ENCODE assay signal across 41 cellular contexts in genomic region chr2:72712304-72712703, GRCh38.
"Had no signal": no experiment of that assay in that cellular context is flagged by ENCODE, and none has a peak within 500 bp of the region (broad histone marks: within the 10 kb centered on the region; RNA-seq: fewer than 3 reads in every experiment).

No MANE protein-coding gene starts in this region.

- H3K4me3 ChIP-seq: adrenal gland, ascending aorta, body of pancreas, breast epithelium, cardiac muscle cell had no signal

- ATAC-seq: activated naive CD4-positive, alpha-beta T cell treated with anti-CD3 and anti-CD28 coated beads, Interleukin-2, amount 50 U/mL, for 72 hours; activated naive CD8-positive, alpha-beta T cell treated with anti-CD3 and anti-CD28 coated beads, Interleukin-2, amount 50 U/mL, for 24 hours; activated T-cell treated with anti-CD3 and anti-CD28 coated beads, Interleukin-2, amount 50 U/mL, for 4 hours; activated T-cell treated with anti-CD3 and anti-CD28 coated beads, Interleukin-2, amount 50 U/mL, for 72 hours; activated T-helper 17 cell treated with anti-CD3 and anti-CD28 coated beads, Interleukin-2, amount 50 U/mL, for 72 hours; body of pancreas had no signal

- H3K9me3 Mint-ChIP-seq: activated naive CD4-positive, alpha-beta T cell treated with anti-CD3 and anti-CD28 coated beads for 36 hours; activated naive CD4-positive, alpha-beta T cell treated with anti-CD3 and anti-CD28 coated beads, Interleukin-2, amount 10 ng/mL, durations not matched to agents 7 days and 5 days; activated naive CD4-positive, alpha-beta T cell treated with anti-CD3 and anti-CD28 coated beads, Interleukin-2, amount 50 U/mL, for 24 hours; activated naive CD4-positive, alpha-beta T cell treated with anti-CD3 and anti-CD28 coated beads, Interleukin-2, amount 50 U/mL, for 72 hours; activated naive CD8-positive, alpha-beta T cell treated with anti-CD3 and anti-CD28 coated beads for 36 hours; activated naive CD8-positive, alpha-beta T cell treated with anti-CD3 and anti-CD28 coated beads, Interleukin-2, amount 10 ng/mL, durations not matched to agents 7 days and 5 days; activated naive CD8-positive, alpha-beta T cell treated with anti-CD3 and anti-CD28 coated beads, Interleukin-2, amount 50 U/mL, for 24 hours; activated T-cell treated with anti-CD3 and anti-CD28 coated beads, Interleukin-2, amount 50 U/mL, for 24 hours; activated T-cell treated with anti-CD3 and anti-CD28 coated beads, Interleukin-2, amount 50 U/mL, for 4 hours; activated T-cell treated with anti-CD3 and anti-CD28 coated beads, Interleukin-2, amount 50 U/mL, for 72 hours; activated T-helper 1 cell treated with anti-CD3 and anti-CD28 coated beads, Interleukin-12 subunit alpha, Interleukin-12 subunit beta, Interleukin-2, Interleukin-4 antibody, amounts not matched to agents 30 ng/mL and 10 ng/mL and 1 ng/mL, durations not matched to agents 14 hours and 24 hours and 36 hours; activated T-helper 17 cell treated with anti-CD3 and anti-CD28 coated beads, Interleukin-2, amount 50 U/mL, for 72 hours; activated T-helper 2 cell treated with anti-CD3 and anti-CD28 coated beads, Interferon-gamma antibody, Interleukin-2, Interleukin-4, amounts not matched to agents 10 μg/mL and 5 μg/mL and 100 μg/mL, durations not matched to agents 14 hours and 24 hours and 36 hours; brain; central memory CD8-positive, alpha-beta T cell had no signal

- FAIRE-seq: astrocyte, bronchial epithelial cell had no signal

- H3K27me3 ChIP-seq: adrenal gland, ascending aorta, body of pancreas, brain microvascular endothelial cell, breast epithelium, cardiac muscle cell had no signal

- H3K27ac ChIP-seq: adrenal gland, ascending aorta, body of pancreas, brain microvascular endothelial cell, breast epithelium, cardiac muscle cell had no signal

- H3K27ac Mint-ChIP-seq: activated naive CD4-positive, alpha-beta T cell treated with anti-CD3 and anti-CD28 coated beads for 36 hours; activated naive CD4-positive, alpha-beta T cell treated with anti-CD3 and anti-CD28 coated beads, Interleukin-2, amount 10 ng/mL, durations not matched to agents 7 days and 5 days; activated naive CD4-positive, alpha-beta T cell treated with anti-CD3 and anti-CD28 coated beads, Interleukin-2, amount 50 U/mL, for 24 hours; activated naive CD4-positive, alpha-beta T cell treated with anti-CD3 and anti-CD28 coated beads, Interleukin-2, amount 50 U/mL, for 72 hours; activated naive CD8-positive, alpha-beta T cell; activated naive CD8-positive, alpha-beta T cell treated with anti-CD3 and anti-CD28 coated beads for 36 hours; activated naive CD8-positive, alpha-beta T cell treated with anti-CD3 and anti-CD28 coated beads, Interleukin-2, amount 10 ng/mL, durations not matched to agents 7 days and 5 days; activated naive CD8-positive, alpha-beta T cell treated with anti-CD3 and anti-CD28 coated beads, Interleukin-2, amount 50 U/mL, for 24 hours; activated T-cell treated with anti-CD3 and anti-CD28 coated beads, Interleukin-2, amount 50 U/mL, for 24 hours; activated T-cell treated with anti-CD3 and anti-CD28 coated beads, Interleukin-2, amount 50 U/mL, for 72 hours; activated T-helper 1 cell treated with anti-CD3 and anti-CD28 coated beads, Interleukin-12 subunit alpha, Interleukin-12 subunit beta, Interleukin-2, Interleukin-4 antibody, amounts not matched to agents 30 ng/mL and 10 ng/mL and 1 ng/mL, durations not matched to agents 14 hours and 24 hours and 36 hours; activated T-helper 17 cell treated with anti-CD3 and anti-CD28 coated beads, Interleukin-2, amount 50 U/mL, for 72 hours; activated T-helper 2 cell treated with anti-CD3 and anti-CD28 coated beads, Interferon-gamma antibody, Interleukin-2, Interleukin-4, amounts not matched to agents 10 μg/mL and 5 μg/mL and 100 μg/mL, durations not matched to agents 14 hours and 24 hours and 36 hours; brain had no signal

- H3K27me3 Mint-ChIP-seq: activated naive CD4-positive, alpha-beta T cell treated with anti-CD3 and anti-CD28 coated beads, Interleukin-2, amount 10 ng/mL, durations not matched to agents 7 days and 5 days; activated naive CD4-positive, alpha-beta T cell treated with anti-CD3 and anti-CD28 coated beads, Interleukin-2, amount 50 U/mL, for 24 hours; activated naive CD8-positive, alpha-beta T cell; activated naive CD8-positive, alpha-beta T cell treated with anti-CD3 and anti-CD28 coated beads for 36 hours; activated naive CD8-positive, alpha-beta T cell treated with anti-CD3 and anti-CD28 coated beads, Interleukin-2, amount 10 ng/mL, durations not matched to agents 7 days and 5 days; activated naive CD8-positive, alpha-beta T cell treated with anti-CD3 and anti-CD28 coated beads, Interleukin-2, amount 50 U/mL, for 24 hours; activated T-cell treated with anti-CD3 and anti-CD28 coated beads, Interleukin-2, amount 50 U/mL, for 24 hours; activated T-helper 17 cell treated with anti-CD3 and anti-CD28 coated beads, Interleukin-2, amount 50 U/mL, for 72 hours; brain; central memory CD8-positive, alpha-beta T cell had no signal

- H3K9me3 ChIP-seq: adrenal gland, ascending aorta, body of pancreas, breast epithelium had no signal

- DNase-seq: activated effector memory CD4-positive, alpha-beta T cell treated with anti-CD3 and anti-CD28 coated beads, Interleukin-2, amount 50 U/mL, for 16 hours; activated effector memory CD4-positive, alpha-beta T cell treated with Interleukin-2 at 50 U/mL for 16 hours; activated gamma-delta T cell; activated gamma-delta T cell treated with Interleukin-2 at 50 U/mL for 16 hours; activated naive CD4-positive, alpha-beta T cell; activated naive CD4-positive, alpha-beta T cell treated with anti-CD3 and anti-CD28 coated beads for 36 hours; activated naive CD4-positive, alpha-beta T cell treated with anti-CD3 and anti-CD28 coated beads, Interleukin-2, amount 10 ng/mL, durations not matched to agents 7 days and 5 days; activated naive CD4-positive, alpha-beta T cell treated with anti-CD3 and anti-CD28 coated beads, Interleukin-2, amount 50 U/mL, for 16 hours; activated naive CD4-positive, alpha-beta T cell treated with Interleukin-2 at 50 U/mL for 16 hours; activated naive CD8-positive, alpha-beta T cell treated with anti-CD3 and anti-CD28 coated beads for 36 hours; activated naive CD8-positive, alpha-beta T cell treated with anti-CD3 and anti-CD28 coated beads, Interleukin-2, amount 10 ng/mL, durations not matched to agents 7 days and 5 days; activated naive CD8-positive, alpha-beta T cell treated with anti-CD3 and anti-CD28 coated beads, Interleukin-2, amount 50 U/mL, for 24 hours; activated T-cell treated with anti-CD3 and anti-CD28 coated beads for 4 hours; activated T-cell treated with anti-CD3 and anti-CD28 coated beads, Interleukin-2, amount 50 U/mL, for 1 hour; activated T-cell treated with anti-CD3 and anti-CD28 coated beads, Interleukin-2, amount 50 U/mL, for 24 hours; activated T-cell treated with anti-CD3 and anti-CD28 coated beads, Interleukin-2, amount 50 U/mL, for 4 hours; activated T-cell treated with anti-CD3 and anti-CD28 coated beads, Interleukin-2, amount 50 U/mL, for 48 hours; activated T-cell treated with anti-CD3 and anti-CD28 coated beads, Interleukin-2, amount 50 U/mL, for 72 hours; adrenal gland; amniotic stem cell; amygdala; anterior cingulate cortex; aorta; body of pancreas; brain microvascular endothelial cell; caudate nucleus; central memory CD4-positive, alpha-beta T cell; cerebellar nuclear complex had no signal

- H3K36me3 ChIP-seq: adrenal gland, brain microvascular endothelial cell, breast epithelium had no signal

- H3K4me1 Mint-ChIP-seq: activated naive CD4-positive, alpha-beta T cell treated with anti-CD3 and anti-CD28 coated beads, Interleukin-2, amount 50 U/mL, for 24 hours; activated naive CD8-positive, alpha-beta T cell treated with anti-CD3 and anti-CD28 coated beads for 36 hours; activated naive CD8-positive, alpha-beta T cell treated with anti-CD3 and anti-CD28 coated beads, Interleukin-2, amount 50 U/mL, for 24 hours; activated T-helper 17 cell treated with anti-CD3 and anti-CD28 coated beads, Interleukin-2, amount 50 U/mL, for 72 hours; brain; central memory CD8-positive, alpha-beta T cell had no signal

- H3K36me3 Mint-ChIP-seq: activated naive CD4-positive, alpha-beta T cell treated with anti-CD3 and anti-CD28 coated beads, Interleukin-2, amount 10 ng/mL, durations not matched to agents 7 days and 5 days; activated naive CD4-positive, alpha-beta T cell treated with anti-CD3 and anti-CD28 coated beads, Interleukin-2, amount 50 U/mL, for 72 hours had no signal

- H3K4me3 Mint-ChIP-seq: activated naive CD4-positive, alpha-beta T cell treated with anti-CD3 and anti-CD28 coated beads for 36 hours; activated naive CD4-positive, alpha-beta T cell treated with anti-CD3 and anti-CD28 coated beads, Interleukin-2, amount 10 ng/mL, durations not matched to agents 7 days and 5 days; activated naive CD4-positive, alpha-beta T cell treated with anti-CD3 and anti-CD28 coated beads, Interleukin-2, amount 50 U/mL, for 24 hours; activated naive CD8-positive, alpha-beta T cell; activated naive CD8-positive, alpha-beta T cell treated with anti-CD3 and anti-CD28 coated beads for 36 hours; activated naive CD8-positive, alpha-beta T cell treated with anti-CD3 and anti-CD28 coated beads, Interleukin-2, amount 10 ng/mL, durations not matched to agents 7 days and 5 days; activated naive CD8-positive, alpha-beta T cell treated with anti-CD3 and anti-CD28 coated beads, Interleukin-2, amount 50 U/mL, for 24 hours; activated T-cell treated with anti-CD3 and anti-CD28 coated beads, Interleukin-2, amount 50 U/mL, for 24 hours; activated T-cell treated with anti-CD3 and anti-CD28 coated beads, Interleukin-2, amount 50 U/mL, for 4 hours; activated T-cell treated with anti-CD3 and anti-CD28 coated beads, Interleukin-2, amount 50 U/mL, for 72 hours; activated T-helper 1 cell treated with anti-CD3 and anti-CD28 coated beads, Interleukin-12 subunit alpha, Interleukin-12 subunit beta, Interleukin-2, Interleukin-4 antibody, amounts not matched to agents 30 ng/mL and 10 ng/mL and 1 ng/mL, durations not matched to agents 14 hours and 24 hours and 36 hours; activated T-helper 17 cell treated with anti-CD3 and anti-CD28 coated beads, Interleukin-2, amount 50 U/mL, for 72 hours; brain; central memory CD8-positive, alpha-beta T cell had no signal

- H3K4me1 ChIP-seq: ascending aorta, body of pancreas, breast epithelium had no signal
